1 cellular context compared by ENCODE assay signal in the genomic region with DNA sequence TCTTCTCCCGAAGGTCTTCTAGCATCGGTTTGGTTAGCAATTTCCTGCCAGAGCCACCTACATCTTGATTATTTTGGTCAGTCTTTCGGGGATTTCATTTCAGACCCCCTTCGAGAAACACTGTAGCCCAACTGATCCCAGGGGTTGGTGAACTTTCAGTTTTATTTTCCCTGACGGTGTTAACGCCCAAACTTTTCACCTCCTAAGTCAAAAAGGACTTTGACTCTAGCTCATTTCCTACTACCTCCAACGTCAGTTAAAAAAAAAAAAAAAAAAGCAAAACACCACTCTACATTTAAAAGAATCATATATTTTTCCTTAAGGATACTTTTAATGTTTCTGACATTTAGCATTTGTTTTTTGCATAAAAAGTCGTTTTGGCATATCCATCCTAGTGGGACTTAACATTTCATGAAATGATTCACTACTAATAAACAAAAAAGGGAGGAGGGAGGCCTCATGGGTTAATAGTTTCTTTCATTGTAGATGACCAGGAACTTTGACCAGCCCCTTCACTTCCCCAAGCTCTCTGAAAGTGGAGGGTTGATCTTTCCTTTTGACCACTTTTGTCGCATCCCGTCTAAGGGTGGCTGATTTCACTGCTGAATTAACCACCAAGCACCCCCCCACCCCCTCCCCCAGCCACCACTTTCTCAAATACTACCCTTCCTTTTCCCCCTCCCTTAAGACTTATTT.
TF ChIP-seq lines count a peak whose summit lies in the region.

No MANE protein-coding gene starts in this region.

TF ChIP-seq in GM23338, 12 proteins besides CTCF, POLR2A, EP300 and RAD21 (continued from another document):
- TF ChIP-seq, protein P1, sequence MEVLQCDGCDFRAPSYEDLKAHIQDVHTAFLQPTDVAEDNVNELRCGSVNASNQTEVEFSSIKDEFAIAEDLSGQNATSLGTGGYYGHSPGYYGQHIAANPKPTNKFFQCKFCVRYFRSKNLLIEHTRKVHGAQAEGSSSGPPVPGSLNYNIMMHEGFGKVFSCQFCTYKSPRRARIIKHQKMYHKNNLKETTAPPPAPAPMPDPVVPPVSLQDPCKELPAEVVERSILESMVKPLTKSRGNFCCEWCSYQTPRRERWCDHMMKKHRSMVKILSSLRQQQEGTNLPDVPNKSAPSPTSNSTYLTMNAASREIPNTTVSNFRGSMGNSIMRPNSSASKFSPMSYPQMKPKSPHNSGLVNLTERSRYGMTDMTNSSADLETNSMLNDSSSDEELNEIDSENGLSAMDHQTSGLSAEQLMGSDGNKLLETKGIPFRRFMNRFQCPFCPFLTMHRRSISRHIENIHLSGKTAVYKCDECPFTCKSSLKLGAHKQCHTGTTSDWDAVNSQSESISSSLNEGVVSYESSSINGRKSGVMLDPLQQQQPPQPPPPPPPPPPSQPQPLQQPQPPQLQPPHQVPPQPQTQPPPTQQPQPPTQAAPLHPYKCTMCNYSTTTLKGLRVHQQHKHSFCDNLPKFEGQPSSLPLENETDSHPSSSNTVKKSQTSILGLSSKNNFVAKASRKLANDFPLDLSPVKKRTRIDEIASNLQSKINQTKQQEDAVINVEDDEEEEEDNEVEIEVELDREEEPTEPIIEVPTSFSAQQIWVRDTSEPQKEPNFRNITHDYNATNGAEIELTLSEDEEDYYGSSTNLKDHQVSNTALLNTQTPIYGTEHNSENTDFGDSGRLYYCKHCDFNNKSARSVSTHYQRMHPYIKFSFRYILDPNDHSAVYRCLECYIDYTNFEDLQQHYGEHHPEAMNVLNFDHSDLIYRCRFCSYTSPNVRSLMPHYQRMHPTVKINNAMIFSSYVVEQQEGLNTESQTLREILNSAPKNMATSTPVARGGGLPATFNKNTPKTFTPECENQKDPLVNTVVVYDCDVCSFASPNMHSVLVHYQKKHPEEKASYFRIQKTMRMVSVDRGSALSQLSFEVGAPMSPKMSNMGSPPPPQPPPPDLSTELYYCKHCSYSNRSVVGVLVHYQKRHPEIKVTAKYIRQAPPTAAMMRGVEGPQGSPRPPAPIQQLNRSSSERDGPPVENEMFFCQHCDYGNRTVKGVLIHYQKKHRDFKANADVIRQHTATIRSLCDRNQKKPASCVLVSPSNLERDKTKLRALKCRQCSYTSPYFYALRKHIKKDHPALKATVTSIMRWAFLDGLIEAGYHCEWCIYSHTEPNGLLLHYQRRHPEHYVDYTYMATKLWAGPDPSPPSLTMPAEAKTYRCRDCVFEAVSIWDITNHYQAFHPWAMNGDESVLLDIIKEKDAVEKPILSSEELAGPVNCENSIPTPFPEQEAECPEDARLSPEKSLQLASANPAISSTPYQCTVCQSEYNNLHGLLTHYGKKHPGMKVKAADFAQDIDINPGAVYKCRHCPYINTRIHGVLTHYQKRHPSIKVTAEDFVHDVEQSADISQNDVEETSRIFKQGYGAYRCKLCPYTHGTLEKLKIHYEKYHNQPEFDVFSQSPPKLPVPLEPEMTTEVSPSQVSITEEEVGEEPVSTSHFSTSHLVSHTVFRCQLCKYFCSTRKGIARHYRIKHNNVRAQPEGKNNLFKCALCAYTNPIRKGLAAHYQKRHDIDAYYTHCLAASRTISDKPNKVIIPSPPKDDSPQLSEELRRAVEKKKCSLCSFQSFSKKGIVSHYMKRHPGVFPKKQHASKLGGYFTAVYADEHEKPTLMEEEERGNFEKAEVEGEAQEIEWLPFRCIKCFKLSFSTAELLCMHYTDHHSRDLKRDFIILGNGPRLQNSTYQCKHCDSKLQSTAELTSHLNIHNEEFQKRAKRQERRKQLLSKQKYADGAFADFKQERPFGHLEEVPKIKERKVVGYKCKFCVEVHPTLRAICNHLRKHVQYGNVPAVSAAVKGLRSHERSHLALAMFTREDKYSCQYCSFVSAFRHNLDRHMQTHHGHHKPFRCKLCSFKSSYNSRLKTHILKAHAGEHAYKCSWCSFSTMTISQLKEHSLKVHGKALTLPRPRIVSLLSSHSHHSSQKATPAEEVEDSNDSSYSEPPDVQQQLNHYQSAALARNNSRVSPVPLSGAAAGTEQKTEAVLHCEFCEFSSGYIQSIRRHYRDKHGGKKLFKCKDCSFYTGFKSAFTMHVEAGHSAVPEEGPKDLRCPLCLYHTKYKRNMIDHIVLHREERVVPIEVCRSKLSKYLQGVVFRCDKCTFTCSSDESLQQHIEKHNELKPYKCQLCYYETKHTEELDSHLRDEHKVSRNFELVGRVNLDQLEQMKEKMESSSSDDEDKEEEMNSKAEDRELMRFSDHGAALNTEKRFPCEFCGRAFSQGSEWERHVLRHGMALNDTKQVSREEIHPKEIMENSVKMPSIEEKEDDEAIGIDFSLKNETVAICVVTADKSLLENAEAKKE (CRISPR knock-in tag; IDR thresholded peaks at IDR 0.05): no peak
- TF ChIP-seq ZNF114 (CRISPR knock-in tag; IDR thresholded peaks at IDR 0.05) (no peak), EZH2 (IDR thresholded peaks at IDR 0.05; ENCODE audit: low read depth, unreplicated experiment) (no peak), ZNF331 (CRISPR knock-in tag; IDR thresholded peaks at IDR 0.05; ENCODE audit: low read depth) (no peak), POLR2AphosphoS5 (IDR thresholded peaks at IDR 0.05; ENCODE audit: low read depth) (no peak), JUNB (IDR thresholded peaks at IDR 0.05; ENCODE audit: unreplicated experiment) (no peak)
- TF ChIP-seq, protein P2, sequence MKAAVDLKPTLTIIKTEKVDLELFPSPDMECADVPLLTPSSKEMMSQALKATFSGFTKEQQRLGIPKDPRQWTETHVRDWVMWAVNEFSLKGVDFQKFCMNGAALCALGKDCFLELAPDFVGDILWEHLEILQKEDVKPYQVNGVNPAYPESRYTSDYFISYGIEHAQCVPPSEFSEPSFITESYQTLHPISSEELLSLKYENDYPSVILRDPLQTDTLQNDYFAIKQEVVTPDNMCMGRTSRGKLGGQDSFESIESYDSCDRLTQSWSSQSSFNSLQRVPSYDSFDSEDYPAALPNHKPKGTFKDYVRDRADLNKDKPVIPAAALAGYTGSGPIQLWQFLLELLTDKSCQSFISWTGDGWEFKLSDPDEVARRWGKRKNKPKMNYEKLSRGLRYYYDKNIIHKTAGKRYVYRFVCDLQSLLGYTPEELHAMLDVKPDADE (IDR thresholded peaks at IDR 0.05): no peak
